In the genomic region with DNA sequence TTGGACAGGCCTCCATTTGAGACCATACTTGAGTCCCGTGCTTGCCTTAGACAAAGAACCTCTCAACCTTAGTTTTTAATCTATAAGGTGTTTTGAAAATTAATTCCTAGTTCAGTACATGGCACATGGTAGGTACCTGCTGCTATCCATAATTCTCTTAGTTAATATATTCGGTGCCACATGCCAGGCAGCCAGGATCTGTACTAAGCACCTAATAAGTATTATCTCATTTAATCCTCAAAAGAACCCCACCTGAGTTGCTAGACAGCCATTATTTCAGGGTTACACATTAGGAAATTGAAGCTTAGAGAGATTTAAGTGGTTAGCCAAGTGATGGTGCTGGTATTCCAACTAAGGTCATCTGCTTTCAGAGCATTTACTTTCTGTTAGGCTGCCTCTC, we compare ENCODE assay signal across 25 cellular contexts.
"Had no signal": no experiment of that assay in that cellular context is flagged by ENCODE, and none has a peak within 500 bp of the region (broad histone marks: within the 10 kb centered on the region; RNA-seq: fewer than 3 reads in every experiment).

No MANE protein-coding gene starts in this region.

- H3K27ac ChIP-seq: colonic mucosa, ovary, psoas muscle, thoracic aorta, transverse colon, upper lobe of right lung, uterus had no signal

- H3K4me3 Mint-ChIP-seq: dendritic cell treated with granulocyte-macrophage colony-stimulating factor and Interleukin-4, amounts not matched to agents 40 ng/mL and 50 ng/mL, for 4 days; memory B cell; natural killer cell; stimulated activated naive B cell treated with anti-CD40 and anti-IgM and Interleukin-4, amounts not matched to agents 10 μg/mL and 1 μg/mL and 100 μg/mL, for 72 hours; stimulated activated naive CD8-positive, alpha-beta T cell treated with anti-CD3 and anti-CD28 coated beads, Interleukin-15, Interleukin-2, amounts not matched to agents 100 ng/mL and 50 ng/mL, for 24 hours had no signal

- DNase-seq: colonic mucosa; effector CD8-positive, alpha-beta T cell; erythroblast; kidney; natural killer cell; occipital lobe; ovary; posterior cingulate gyrus; psoas muscle; right cardiac atrium; stimulated activated CD4-positive, alpha-beta T cell treated with anti-CD3 and anti-CD28 coated beads, Interleukin-15, amount 100 ng/mL, for 24 hours; stimulated activated CD4-positive, alpha-beta T cell treated with anti-CD3 and anti-CD28 coated beads, Interleukin-2, amount 100 ng/mL, for 48 hours; stimulated activated naive B cell treated with anti-CD40 and anti-IgM and Interleukin-4, amounts not matched to agents 10 μg/mL and 1 μg/mL and 100 μg/mL, for 72 hours; transverse colon; uterus had no signal

- H3K36me3 Mint-ChIP-seq: natural killer cell had no signal

- H3K4me3 ChIP-seq: colonic mucosa, lung, ovary, psoas muscle, skin epidermis, thoracic aorta, transverse colon, upper lobe of right lung, uterus had no signal

- H3K9me3 ChIP-seq: colonic mucosa, ovary, psoas muscle, thoracic aorta, transverse colon, upper lobe of right lung, uterus had no signal

- H3K36me3 ChIP-seq: colonic mucosa, ovary, uterus had no signal

- H3K27me3 ChIP-seq: colonic mucosa, ovary, transverse colon, upper lobe of right lung, uterus had no signal

- H3K27ac Mint-ChIP-seq: dendritic cell treated with granulocyte-macrophage colony-stimulating factor and Interleukin-4, amounts not matched to agents 40 ng/mL and 50 ng/mL, for 4 days; memory B cell; natural killer cell; stimulated activated naive B cell treated with anti-CD40 and anti-IgM and Interleukin-4, amounts not matched to agents 10 μg/mL and 1 μg/mL and 100 μg/mL, for 72 hours; stimulated activated naive CD8-positive, alpha-beta T cell treated with anti-CD3 and anti-CD28 coated beads, Interleukin-15, Interleukin-2, amounts not matched to agents 100 ng/mL and 50 ng/mL, for 24 hours had no signal

- H3K4me1 ChIP-seq: colonic mucosa, upper lobe of right lung, uterus had no signal

- FAIRE-seq: endometrium, frontal cortex, kidney had no signal

- H3K9me3 Mint-ChIP-seq: dendritic cell treated with granulocyte-macrophage colony-stimulating factor and Interleukin-4, amounts not matched to agents 40 ng/mL and 50 ng/mL, for 4 days; memory B cell; natural killer cell; stimulated activated naive B cell treated with anti-CD40 and anti-IgM and Interleukin-4, amounts not matched to agents 10 μg/mL and 1 μg/mL and 100 μg/mL, for 72 hours; stimulated activated naive CD8-positive, alpha-beta T cell treated with anti-CD3 and anti-CD28 coated beads, Interleukin-15, Interleukin-2, amounts not matched to agents 100 ng/mL and 50 ng/mL, for 24 hours had no signal

- H3K27me3 Mint-ChIP-seq: dendritic cell treated with granulocyte-macrophage colony-stimulating factor and Interleukin-4, amounts not matched to agents 40 ng/mL and 50 ng/mL, for 4 days; memory B cell; stimulated activated naive B cell treated with anti-CD40 and anti-IgM and Interleukin-4, amounts not matched to agents 10 μg/mL and 1 μg/mL and 100 μg/mL, for 72 hours; stimulated activated naive CD8-positive, alpha-beta T cell treated with anti-CD3 and anti-CD28 coated beads, Interleukin-15, Interleukin-2, amounts not matched to agents 100 ng/mL and 50 ng/mL, for 24 hours had no signal

- ATAC-seq: left lobe of liver; natural killer cell; psoas muscle; right cardiac atrium; stimulated activated naive B cell treated with anti-CD40 and anti-IgM and Interleukin-4, amounts not matched to agents 10 μg/mL and 1 μg/mL and 100 μg/mL, for 72 hours; upper lobe of right lung had no signal
